ENCODE assay signal across 28 cellular contexts in genomic region chr22:22068025-22068424, GRCh38.
"Had no signal": no experiment of that assay in that cellular context is flagged by ENCODE, and none has a peak within 500 bp of the region (broad histone marks: within the 10 kb centered on the region; RNA-seq: fewer than 3 reads in every experiment).

No MANE protein-coding gene starts in this region.

- H3K4me1 Mint-ChIP-seq: activated CD4-positive, alpha-beta T cell treated with anti-CD3 and anti-CD28 coated beads for 36 hours; activated CD4-positive, alpha-beta T cell treated with anti-CD3 and anti-CD28 coated beads, Interleukin-2, amount 10 ng/mL, durations not matched to agents 24 days and 14 days; activated naive CD4-positive, alpha-beta T cell treated with anti-CD3 and anti-CD28 coated beads, Interleukin-2, amount 10 ng/mL, durations not matched to agents 7 days and 5 days; activated naive CD8-positive, alpha-beta T cell treated with anti-CD3 and anti-CD28 coated beads, Interleukin-2, amount 10 ng/mL, durations not matched to agents 7 days and 5 days; brain; central memory CD8-positive, alpha-beta T cell; endodermal cell had no signal

- DNase-seq: activated CD4-positive, alpha-beta memory T cell treated with anti-CD3 and anti-CD28 coated beads, Interleukin-2, amount 10 ng/mL, durations not matched to agents 7 days and 5 days; activated CD4-positive, alpha-beta T cell treated with anti-CD3 and anti-CD28 coated beads for 36 hours; activated CD4-positive, alpha-beta T cell treated with anti-CD3 and anti-CD28 coated beads, Interleukin-2, amount 10 ng/mL, durations not matched to agents 24 days and 14 days; activated CD4-positive, CD25-positive, alpha-beta regulatory T cell; activated CD4-positive, CD25-positive, alpha-beta regulatory T cell treated with anti-CD3 and anti-CD28 coated beads, Interleukin-2, amount 50 U/mL, for 72 hours; activated CD8-positive, alpha-beta memory T cell treated with anti-CD3 and anti-CD28 coated beads, Interleukin-2, amount 50 U/mL, for 48 hours; activated gamma-delta T cell; activated naive CD4-positive, alpha-beta T cell; activated naive CD4-positive, alpha-beta T cell treated with anti-CD3 and anti-CD28 coated beads, Interleukin-2, amount 10 ng/mL, durations not matched to agents 7 days and 5 days; activated naive CD8-positive, alpha-beta T cell treated with anti-CD3 and anti-CD28 coated beads, Interleukin-2, amount 10 ng/mL, durations not matched to agents 7 days and 5 days; activated T-cell treated with anti-CD3 and anti-CD28 coated beads for 4 hours; activated T-cell treated with anti-CD3 and anti-CD28 coated beads, Interleukin-2, amount 50 U/mL, for 24 hours; activated T-cell treated with anti-CD3 and anti-CD28 coated beads, Interleukin-2, amount 50 U/mL, for 72 hours; colonic mucosa; effector memory CD4-positive, alpha-beta T cell; endodermal cell; foreskin keratinocyte; gastrocnemius medialis; glutamatergic neuron; heart left ventricle; hypothalamus; T-helper 2 cell had no signal

- H3K4me3 ChIP-seq: ascending aorta, breast epithelium, colonic mucosa, gastrocnemius medialis, heart left ventricle had no signal

- H3K9me3 ChIP-seq: ascending aorta, breast epithelium, colonic mucosa, gastrocnemius medialis, heart left ventricle had no signal

- H3K4me1 ChIP-seq: ascending aorta, breast epithelium, colonic mucosa, foreskin keratinocyte, gastrocnemius medialis had no signal

- H3K4me3 Mint-ChIP-seq: activated CD4-positive, alpha-beta memory T cell treated with anti-CD3 and anti-CD28 coated beads, Interleukin-2, amount 10 ng/mL, durations not matched to agents 7 days and 5 days; activated CD4-positive, alpha-beta T cell treated with anti-CD3 and anti-CD28 coated beads for 36 hours; activated CD4-positive, alpha-beta T cell treated with anti-CD3 and anti-CD28 coated beads, Interleukin-2, amount 10 ng/mL, durations not matched to agents 24 days and 14 days; activated naive CD4-positive, alpha-beta T cell treated with anti-CD3 and anti-CD28 coated beads, Interleukin-2, amount 10 ng/mL, durations not matched to agents 7 days and 5 days; activated naive CD8-positive, alpha-beta T cell treated with anti-CD3 and anti-CD28 coated beads, Interleukin-2, amount 10 ng/mL, durations not matched to agents 7 days and 5 days; activated T-cell treated with anti-CD3 and anti-CD28 coated beads, Interleukin-2, amount 50 U/mL, for 24 hours; activated T-cell treated with anti-CD3 and anti-CD28 coated beads, Interleukin-2, amount 50 U/mL, for 72 hours; brain; central memory CD8-positive, alpha-beta T cell; endodermal cell had no signal

- H3K36me3 ChIP-seq: ascending aorta, breast epithelium, colonic mucosa, gastrocnemius medialis, heart left ventricle had no signal

- H3K27me3 ChIP-seq: ascending aorta, breast epithelium, colonic mucosa had no signal

- ATAC-seq: activated CD4-positive, alpha-beta T cell treated with anti-CD3 and anti-CD28 coated beads for 36 hours; activated naive CD4-positive, alpha-beta T cell treated with anti-CD3 and anti-CD28 coated beads, Interleukin-2, amount 50 U/mL, for 72 hours; activated T-cell treated with anti-CD3 and anti-CD28 coated beads, Interleukin-2, amount 50 U/mL, for 72 hours; esophagus mucosa; foreskin keratinocyte; gastrocnemius medialis; heart left ventricle had no signal

- H3K27ac Mint-ChIP-seq: activated CD4-positive, alpha-beta memory T cell treated with anti-CD3 and anti-CD28 coated beads, Interleukin-2, amount 10 ng/mL, durations not matched to agents 7 days and 5 days; activated CD4-positive, alpha-beta T cell treated with anti-CD3 and anti-CD28 coated beads for 36 hours; activated CD4-positive, alpha-beta T cell treated with anti-CD3 and anti-CD28 coated beads, Interleukin-2, amount 10 ng/mL, durations not matched to agents 24 days and 14 days; activated naive CD4-positive, alpha-beta T cell treated with anti-CD3 and anti-CD28 coated beads, Interleukin-2, amount 10 ng/mL, durations not matched to agents 7 days and 5 days; activated naive CD4-positive, alpha-beta T cell treated with anti-CD3 and anti-CD28 coated beads, Interleukin-2, amount 50 U/mL, for 72 hours; activated naive CD8-positive, alpha-beta T cell treated with anti-CD3 and anti-CD28 coated beads, Interleukin-2, amount 10 ng/mL, durations not matched to agents 7 days and 5 days; activated T-cell treated with anti-CD3 and anti-CD28 coated beads, Interleukin-2, amount 50 U/mL, for 24 hours; activated T-cell treated with anti-CD3 and anti-CD28 coated beads, Interleukin-2, amount 50 U/mL, for 72 hours; brain; endodermal cell had no signal

- H3K9me3 Mint-ChIP-seq: activated CD4-positive, alpha-beta memory T cell treated with anti-CD3 and anti-CD28 coated beads, Interleukin-2, amount 10 ng/mL, durations not matched to agents 7 days and 5 days; activated CD4-positive, alpha-beta T cell treated with anti-CD3 and anti-CD28 coated beads, Interleukin-2, amount 10 ng/mL, durations not matched to agents 24 days and 14 days; activated naive CD4-positive, alpha-beta T cell treated with anti-CD3 and anti-CD28 coated beads, Interleukin-2, amount 10 ng/mL, durations not matched to agents 7 days and 5 days; activated naive CD4-positive, alpha-beta T cell treated with anti-CD3 and anti-CD28 coated beads, Interleukin-2, amount 50 U/mL, for 72 hours; activated naive CD8-positive, alpha-beta T cell treated with anti-CD3 and anti-CD28 coated beads, Interleukin-2, amount 10 ng/mL, durations not matched to agents 7 days and 5 days; activated T-cell treated with anti-CD3 and anti-CD28 coated beads, Interleukin-2, amount 50 U/mL, for 24 hours; activated T-cell treated with anti-CD3 and anti-CD28 coated beads, Interleukin-2, amount 50 U/mL, for 72 hours; brain; central memory CD8-positive, alpha-beta T cell; endodermal cell had no signal

- H3K27ac ChIP-seq: ascending aorta, breast epithelium, colonic mucosa, foreskin keratinocyte, gastrocnemius medialis, heart left ventricle had no signal
